Comparison of ENCODE assay signal across 8 cellular contexts in genomic region chr17:19387921-19388521, GRCh38. TPM values are rescaled to one million over a fixed set of nuclear protein-coding genes. Genes with fewer than 3 reads are reported as not detected.
DNase-seq lines count a peak whose midpoint lies in the region; ATAC-seq and FAIRE-seq lines count a peak whose summit lies in the region.

No MANE protein-coding gene starts in this region.

- no peaks in the 10 kb centered on the region for H3K27me3 ChIP-seq in CD4-positive, CD25-positive, alpha-beta regulatory T cell (ENCODE audit: control insufficient read depth, insufficient read depth, low read length)

- no peak overlapping the region for H3K4me3 ChIP-seq in CD4-positive, CD25-positive, alpha-beta regulatory T cell (ENCODE audit: low read depth, low read length)

- H3K9me3 Mint-ChIP-seq in CD4-positive, CD25-positive, alpha-beta regulatory T cell = no peaks in the 10 kb centered on the region

- no peak overlapping the region for H3K27ac ChIP-seq in CD4-positive, CD25-positive, alpha-beta regulatory T cell (ENCODE audit: insufficient read depth, low read length, poor library complexity, severe bottlenecking)

- FAIRE-seq in RCC 7860 (lab: Jason Lieb, UNC) = no peak

- ATAC-seq in CD4-positive, CD25-positive, alpha-beta regulatory T cell (ENCODE audit: low read depth in 2 of 2) = no peak
- ATAC-seq in GM19452 (IDR thresholded peaks at IDR 0.05; ENCODE audit: unreplicated experiment) (no peak), GM19351 (IDR thresholded peaks at IDR 0.05; ENCODE audit: unreplicated experiment) (no peak)

- H3K36me3 Mint-ChIP-seq in CD4-positive, CD25-positive, alpha-beta regulatory T cell = peaks cover 15% of the 10 kb centered on the region

- peaks cover 6% of the 10 kb centered on the region for H3K27me3 Mint-ChIP-seq in CD4-positive, CD25-positive, alpha-beta regulatory T cell

- no peaks in the 10 kb centered on the region for H3K4me1 ChIP-seq in CD4-positive, CD25-positive, alpha-beta regulatory T cell (ENCODE audit: control insufficient read depth, insufficient read depth, low read length, poor library complexity, severe bottlenecking)

- H3K4me1 Mint-ChIP-seq in CD4-positive, CD25-positive, alpha-beta regulatory T cell = peaks cover 0 to 5% (median 2%) of the 10 kb centered on the region in 4 donors

- H3K36me3 ChIP-seq in CD4-positive, CD25-positive, alpha-beta regulatory T cell (ENCODE audit: control insufficient read depth, insufficient read depth, low read length) = peaks cover 12% of the 10 kb centered on the region

- no peak for DNase-seq in CD4-positive, CD25-positive, alpha-beta regulatory T cell
- DNase-seq in NCI-H82 treated with DMSO at 0.1 percent for 48 hours (lab: John Stamatoyannopoulos, UW; ENCODE audit: unreplicated experiment) (peak; percentile 36), fibroblast of peridontal ligament (ENCODE audit: extremely low read depth) (peak; percentile 85), posterior vena cava (ENCODE audit: low spot score) (peak; percentile 80), MV-4-11 (lab: John Stamatoyannopoulos, UW) (no peak), RCC 7860 (ENCODE audit: low spot score) (no peak)

- intact Hi-C loops in posterior vena cava (cut with DNase I) = loop anchor here in 1 of 2 donors (1.0 kb wide), 1 partner anchor 42 kb away; no protein-coding TSS in a partner anchor

- peak overlapping the region in 2 of 3 donors; percentile 67 to 78 for H3K27ac Mint-ChIP-seq in CD4-positive, CD25-positive, alpha-beta regulatory T cell

- H3K4me3 Mint-ChIP-seq in CD4-positive, CD25-positive, alpha-beta regulatory T cell = no peak overlapping the region

- H3K9me3 ChIP-seq in CD4-positive, CD25-positive, alpha-beta regulatory T cell (ENCODE audit: control insufficient read depth in 2 of 2, low read length in 2 of 2) = no peaks in the 10 kb centered on the region

RNA-seq across cellular contexts. Expression of gene MFAP4, which starts 1.0 kb away (rescaled TPM):
- not detected for total RNA-seq in CD4-positive, CD25-positive, alpha-beta regulatory T cell
- polyA plus RNA-seq in CD4-positive, CD25-positive, alpha-beta regulatory T cell = not detected
- total RNA-seq in posterior vena cava = 100 to 1,000 TPM; 231 to 371 TPM

RNA-seq across cellular contexts. Expression of gene MAPK7, which starts 9.7 kb away (rescaled TPM):
- total RNA-seq in CD4-positive, CD25-positive, alpha-beta regulatory T cell = 26.0 TPM
- polyA plus RNA-seq in CD4-positive, CD25-positive, alpha-beta regulatory T cell = 1 to 10 TPM; 3.4 to 6.7 (median 4.8) TPM
- 10 to 100 TPM; 28.8 to 29.2 TPM for total RNA-seq in posterior vena cava

RNA-seq across cellular contexts. Expression of gene RNF112, which starts 23.0 kb away (rescaled TPM):
- total RNA-seq in CD4-positive, CD25-positive, alpha-beta regulatory T cell = 0.39 TPM
- polyA plus RNA-seq in CD4-positive, CD25-positive, alpha-beta regulatory T cell = not detected
- 10 to 100 TPM in 1 of 2 donors, 1 to 10 TPM in 1; 8.4 to 12.6 TPM for total RNA-seq in posterior vena cava

RNA-seq across cellular contexts. Expression of gene B9D1, which starts 25.5 kb away (rescaled TPM):
- total RNA-seq in CD4-positive, CD25-positive, alpha-beta regulatory T cell = 2.1 TPM
- polyA plus RNA-seq in CD4-positive, CD25-positive, alpha-beta regulatory T cell = 1 to 10 TPM; 1.2 to 2.0 (median 1.5) TPM
- total RNA-seq in posterior vena cava = 1 to 10 TPM; 7.7 to 9.8 TPM

Comparison
In these comparisons a context has a peak if more than half of its experiments do, and no peak if none do; other contexts are left out.
1. DNase-seq: peak in NCI-H82 treated with DMSO at 0.1 percent for 48 hours (single experiment), fibroblast of peridontal ligament (single experiment) and posterior vena cava (single experiment); none in CD4-positive, CD25-positive, alpha-beta regulatory T cell (0 of 3), MV-4-11 (single experiment) and RCC 7860 (single experiment).
2. RNA of gene MFAP4, which starts 1.0 kb away (total RNA-seq): 231 to 371 TPM in posterior vena cava; not detected in CD4-positive, CD25-positive, alpha-beta regulatory T cell (single experiment); every median in the first group is over 100 times any median in the second.